ENCODE assay signal across 2 cellular contexts in genomic region chr4:88110826-88111225, GRCh38.
A peak's percentile ranks its signal among the peaks of the same experiment; 100 is the strongest.
TF ChIP-seq lines count a peak whose summit lies in the region.

No MANE protein-coding gene starts in this region.

TF ChIP-seq in HepG2, 621 proteins besides CTCF, POLR2A, EP300 and RAD21:
- no peak for TF ChIP-seq NR1H2 (CRISPR knock-in tag; IDR thresholded peaks at IDR 0.05; ENCODE audit: borderline replicate concordance, low read depth)
- 0 out of 2 replicates have a peak, but pooled peaks have one; percentile 13 for TF ChIP-seq GATAD2A (CRISPR knock-in tag; IDR thresholded peaks at IDR 0.05)
- TF ChIP-seq NR2F6 (IDR thresholded peaks at IDR 0.05), result no peak
- no peak for TF ChIP-seq NR2F6 (CRISPR knock-in tag; IDR thresholded peaks at IDR 0.05)
- TF ChIP-seq DNMT1 (CRISPR knock-in tag; IDR thresholded peaks at IDR 0.05), result no peak

TF ChIP-seq in HEK293T, 16 proteins besides CTCF, POLR2A, EP300 and RAD21:
- TF ChIP-seq NFRKB (IDR thresholded peaks at IDR 0.05) (no peak), FOXM1 (IDR thresholded peaks at IDR 0.05; ENCODE audit: borderline replicate concordance) (no peak), BHLHE40 (IDR thresholded peaks at IDR 0.05; ENCODE audit: borderline replicate concordance) (no peak), LEF1 (IDR thresholded peaks at IDR 0.05; ENCODE audit: borderline replicate concordance) (no peak), HDGF (IDR thresholded peaks at IDR 0.05; ENCODE audit: borderline replicate concordance) (no peak), ARNT (IDR thresholded peaks at IDR 0.05) (no peak), SUZ12 (IDR thresholded peaks at IDR 0.05) (no peak), L3MBTL2 (conservative IDR thresholded peaks at IDR 0.05) (no peak), ZNF384 (IDR thresholded peaks at IDR 0.05) (no peak), FOXK2 (IDR thresholded peaks at IDR 0.05) (no peak), ELF4 (IDR thresholded peaks at IDR 0.05) (no peak), FOXA1 (IDR thresholded peaks at IDR 0.05) (no peak)
